In genomic region chr11:76823481-76824028, GRCh38 we compare ENCODE assay signal across 8 cellular contexts. TPM values are rescaled to one million over a fixed set of nuclear protein-coding genes. Genes with fewer than 3 reads are reported as not detected.
DNase-seq lines count a peak whose midpoint lies in the region; ATAC-seq and TF ChIP-seq lines count a peak whose summit lies in the region.
"Had no signal": no experiment of that assay in that cellular context is flagged by ENCODE, and none has a peak within 500 bp of the region (broad histone marks: within the 10 kb centered on the region; RNA-seq: fewer than 3 reads in every experiment).

No MANE protein-coding gene starts in this region.

- BruUV-seq in IMR-90 (replicated peaks; lab: Mats Ljungman, UMichigan) = no TSS peak

- ATAC-seq in IMR-90 (ENCODE audit: low read depth) = peak; percentile 35; the same call in 1 of the 2 replicates
- ATAC-seq in naive thymus-derived CD8-positive, alpha-beta T cell = no peak

- no peak overlapping the region for H2BK5ac ChIP-seq in IMR-90 (ENCODE audit: low read depth, low read length, poor library complexity, severe bottlenecking)

- no peak overlapping the region for H3K56ac ChIP-seq in IMR-90 (ENCODE audit: extremely low read depth, insufficient read depth, low read length)

- CTCF ChIA-PET in IMR-90 (lab: Yijun Ruan, JAX) = no interaction called here

- no peak overlapping the region for H3K18ac ChIP-seq in IMR-90 (ENCODE audit: low read depth, low read length)

- H3K27ac ChIP-seq in IMR-90 (ENCODE audit: insufficient read depth, low read length) (no peak overlapping the region), transverse colon (peak overlapping the region in 3 of 4 donors; percentile 25 to 57 (median 55))
- H3K27ac ChIP-seq: ascending aorta had no signal

- H3K4me2 ChIP-seq in IMR-90 (ENCODE audit: low read depth, low read length) = peak overlapping the region; percentile 35; the same call in 1 of the 2 replicates

- 0 out of 3 replicates have a peak overlapping the region, but pooled peaks have one; percentile 32 for H2BK15ac ChIP-seq in IMR-90 (ENCODE audit: low read depth, low read length)

- DNase-seq in IMR-90 (peak; percentile 76), astrocyte of the cerebellum (ENCODE audit: low read depth) (peak; percentile 51), islet precursor cell (peak; percentile 88), transverse colon (no peak), H7 (no peak)
- DNase-seq in naive thymus-derived CD8-positive, alpha-beta T cell = no peak
- no peak for DNase-seq in stimulated activated CD4-positive, alpha-beta T cell treated with anti-CD3 and anti-CD28 coated beads, Interleukin-4, amount 100 ng/mL, for 24 hours

- H3K4me1 Mint-ChIP-seq in naive thymus-derived CD8-positive, alpha-beta T cell = peaks cover 3 to 17% (median 12%) of the 10 kb centered on the region in 4 donors

- peaks cover 3 to 11% (median 9%) of the 10 kb centered on the region in 5 donors for H3K27me3 Mint-ChIP-seq in naive thymus-derived CD8-positive, alpha-beta T cell

- no peaks in the 10 kb centered on the region for H4K20me1 ChIP-seq in IMR-90 (ENCODE audit: insufficient read depth, low read length)

- H3K4ac ChIP-seq in IMR-90 (ENCODE audit: low read depth, low read length) = no peak overlapping the region

- in situ Hi-C loops in IMR-90 (cut with MboI; ENCODE audit: low sequenced_read_pairs) (no loop called here), astrocyte of the cerebellum (cut with HindIII; ENCODE audit: low sequenced_read_pairs) (no loop called here), transverse colon (cut with MboI; ENCODE audit: low pct_ligation_motif_present in 1 of 4, low pct_unique_long_range_greater_than_20kb in 1 of 4, low sequenced_read_pairs in 3 of 4) (loop anchor here in 2 of 4 donors (25.0 kb wide), 1 partner anchor 214 kb away; the partner anchor contains the start of gene B3GNT6 (in 2 of the 2))

- no peaks in the 10 kb centered on the region for H3K9me3 ChIP-seq in IMR-90 (ENCODE audit: control insufficient read depth, insufficient read depth, low read length)
- H3K9me3 ChIP-seq in transverse colon = no peaks in the 10 kb centered on the region
- H3K9me3 ChIP-seq: ascending aorta had no signal

- no peaks in the 10 kb centered on the region for H3K79me1 ChIP-seq in IMR-90 (ENCODE audit: low read depth in 1 of 2, low read length in 2 of 2)

- H2BK20ac ChIP-seq in IMR-90 (ENCODE audit: low read depth, low read length) = no peak overlapping the region

- dilution Hi-C loops in IMR-90 (cut with HindIII; ENCODE audit: low sequenced_read_pairs, unreplicated experiment) = no loop called here

- peaks cover 5% of the 10 kb centered on the region for H3K9me1 ChIP-seq in IMR-90 (ENCODE audit: insufficient read depth, low read length)

- no peak overlapping the region for H3K9ac ChIP-seq in IMR-90 (ENCODE audit: low read depth, low read length)

- H3K27me3 ChIP-seq in IMR-90 (ENCODE audit: control insufficient read depth, insufficient read depth, low read length) (peaks cover 7% of the 10 kb centered on the region), transverse colon (no peaks in the 10 kb centered on the region), H7 (ENCODE audit: control insufficient read depth, insufficient read depth, low read length) (no peaks in the 10 kb centered on the region)
- H3K27me3 ChIP-seq: ascending aorta had no signal

- no peak overlapping the region for H3K23ac ChIP-seq in IMR-90 (ENCODE audit: low read depth, low read length)

- WGBS in IMR-90 (ENCODE audit: extremely low coverage in 2 of 2, insufficient read length in 1 of 2), 2 experiments = no CpG with 5 or more reads among the region's 9 CpGs
- WGBS in transverse colon (ENCODE audit: low coverage in 1 of 2), 2 donors = 72% methylated on average over 9 of the region's 9 CpGs; no CpG with 5 or more reads in 1 of the 2 donors

- no peak for TF ChIP-seq EP300 in transverse colon (IDR thresholded peaks at IDR 0.05; ENCODE audit: low read depth)

- H4K91ac ChIP-seq in IMR-90 (ENCODE audit: insufficient read depth, low read depth, low read length) = 0 out of 2 replicates have a peak overlapping the region, but pooled peaks have one; percentile 4

- H2BK120ac ChIP-seq in IMR-90 (ENCODE audit: low read depth, low read length) = no peak overlapping the region; the same call in 1 of the 2 replicates

- no peak overlapping the region for H2AK9ac ChIP-seq in IMR-90 (replicated peaks; ENCODE audit: low read depth, low read length, poor library complexity)

- TF ChIP-seq CTCF in IMR-90 (conservative IDR thresholded peaks at IDR 0.05; ENCODE audit: low read depth, low read length) = no peak
- no peak for TF ChIP-seq CTCF in astrocyte of the cerebellum (IDR thresholded peaks at IDR 0.05; ENCODE audit: low read depth, low read length, missing control alignments)
- no peak for TF ChIP-seq CTCF in transverse colon (IDR thresholded peaks at IDR 0.05)

- no peak for TF ChIP-seq POLR2A in IMR-90 (IDR thresholded peaks at IDR 0.05; ENCODE audit: low read depth, low read length)
- TF ChIP-seq POLR2A in transverse colon (IDR thresholded peaks at IDR 0.05) = no peak

- H4K5ac ChIP-seq in IMR-90 (ENCODE audit: low read depth, low read length) = 0 out of 2 replicates have a peak overlapping the region, but pooled peaks have one; percentile 16

- H3K9me3 Mint-ChIP-seq in naive thymus-derived CD8-positive, alpha-beta T cell = peaks cover 0 to 7% (median 0%) of the 10 kb centered on the region in 9 donors

- no peak for TF ChIP-seq RAD21 in IMR-90 (IDR thresholded peaks at IDR 0.05; ENCODE audit: low read length)

- H3K4me3 Mint-ChIP-seq in naive thymus-derived CD8-positive, alpha-beta T cell = no peak overlapping the region

- H3K4me1 ChIP-seq in IMR-90 (ENCODE audit: control insufficient read depth, insufficient read depth, low read length) (peaks cover 3% of the 10 kb centered on the region), transverse colon (peaks cover 0 to 4% (median 1%) of the 10 kb centered on the region in 4 donors)
- H3K4me1 ChIP-seq: ascending aorta had no signal

- POLR2A ChIA-PET in IMR-90 (lab: Charles Lee; ENCODE audit: unreplicated experiment) = no interaction called here
- POLR2A ChIA-PET in naive thymus-derived CD8-positive, alpha-beta T cell (lab: Charles Lee) = no interaction called here

- H3K36me3 Mint-ChIP-seq in naive thymus-derived CD8-positive, alpha-beta T cell = peaks cover 0 to 5% (median 2%) of the 10 kb centered on the region in 3 donors

- H3K4me3 ChIP-seq in IMR-90 (ENCODE audit: insufficient read depth, low read depth, low read length) = no peak overlapping the region
- H3K4me3 ChIP-seq in astrocyte of the cerebellum (ENCODE audit: low read depth, low read length) = no peak overlapping the region
- H3K4me3 ChIP-seq in transverse colon = no peak overlapping the region
- no peak overlapping the region for H3K4me3 ChIP-seq in H7 (ENCODE audit: insufficient read depth, low read depth, low read length)
- H3K4me3 ChIP-seq: ascending aorta had no signal

- no peak overlapping the region for H2AK5ac ChIP-seq in IMR-90 (ENCODE audit: low read depth, low read length)

- no peak overlapping the region for H3K27ac Mint-ChIP-seq in naive thymus-derived CD8-positive, alpha-beta T cell

- H4K8ac ChIP-seq in IMR-90 (ENCODE audit: low read depth in 2 of 2, low read length in 2 of 2) = peak overlapping the region in 1 of 2 experiments; percentile 69; a peak in 2 of 4 replicates

- H3K14ac ChIP-seq in IMR-90 (replicated peaks; ENCODE audit: low read depth, low read length) = no peak overlapping the region

- peak overlapping the region; percentile 76 for H2AFZ ChIP-seq in IMR-90 (replicated peaks; ENCODE audit: low read length, poor library complexity)

- no peaks in the 10 kb centered on the region for H3K36me3 ChIP-seq in IMR-90 (ENCODE audit: control insufficient read depth, insufficient read depth, low read length)
- H3K36me3 ChIP-seq in transverse colon = no peaks in the 10 kb centered on the region
- no peaks in the 10 kb centered on the region for H3K36me3 ChIP-seq in H7 (replicated peaks; ENCODE audit: control insufficient read depth, insufficient read depth, low read length)
- H3K36me3 ChIP-seq: ascending aorta had no signal

- intact Hi-C loops in IMR-90 (cut with micrococcal nuclease) (no loop called here), transverse colon (cut with DNase I; ENCODE audit: low total_unique reads) (no loop called here)

TF ChIP-seq in IMR-90, 13 proteins besides CTCF, POLR2A, EP300 and RAD21:
- no peak for TF ChIP-seq SMC3 (IDR thresholded peaks at IDR 0.05; ENCODE audit: low read depth, low read length)

RNA-seq across cellular contexts. Expression of gene ACER3, which starts 37.2 kb away (rescaled TPM):
- 10.0 and 10.3 TPM in 2 replicates for total RNA-seq in IMR-90 (2012; rRNA removed)
- polyA plus RNA-seq in IMR-90 (2012; rRNA removed) = 3.3 and 3.5 TPM in 2 replicates
- polyA plus RNA-seq in IMR-90 (2012; cell fraction: cytosol; rRNA removed) = 0.74 and 5.6 TPM in 2 replicates
- 2.0 and 5.1 TPM in 2 replicates for polyA plus RNA-seq in IMR-90 (2012; cell fraction: nucleus; rRNA removed; ENCODE audit: low replicate concordance)
- 10 to 100 TPM in 3 of 4 donors, 1 to 10 TPM in 1; 8.8 to 72.2 (median 29.4) TPM for total RNA-seq in transverse colon
- total RNA-seq in naive thymus-derived CD8-positive, alpha-beta T cell = 1 to 10 TPM; 6.4 to 7.8 TPM
- 1 to 10 TPM; 3.1 to 6.3 (median 3.5) TPM for polyA plus RNA-seq in naive thymus-derived CD8-positive, alpha-beta T cell
- total RNA-seq in H7 (2014; rRNA removed; shearing (Covaris generic)) = 6.3 and 8.1 TPM in 2 replicates

RNA-seq across cellular contexts. Expression of gene TSKU, which starts 40.4 kb away (rescaled TPM):
- total RNA-seq in IMR-90 (2012; rRNA removed) = 6.4 and 6.8 TPM in 2 replicates
- polyA plus RNA-seq in IMR-90 (2012; rRNA removed) = 26.6 and 28.7 TPM in 2 replicates
- polyA plus RNA-seq in IMR-90 (2012; cell fraction: cytosol; rRNA removed) = 13.1 and 43.5 TPM in 2 replicates
- polyA plus RNA-seq in IMR-90 (2012; cell fraction: nucleus; rRNA removed; ENCODE audit: low replicate concordance) = 11.3 and 20.6 TPM in 2 replicates
- total RNA-seq in transverse colon = 10 to 100 TPM; 32.0 to 80.7 (median 63.4) TPM
- not detected for total RNA-seq in naive thymus-derived CD8-positive, alpha-beta T cell
- not detected for polyA plus RNA-seq in naive thymus-derived CD8-positive, alpha-beta T cell
- 53.3 and 68.8 TPM in 2 replicates for total RNA-seq in H7 (2014; rRNA removed; shearing (Covaris generic))

Comparison
In these comparisons a context has a peak if more than half of its experiments do, and no peak if none do; other contexts are left out.
1. DNase-seq: peak in IMR-90 (single experiment), astrocyte of the cerebellum (single experiment) and islet precursor cell (single experiment); none in transverse colon (single experiment), naive thymus-derived CD8-positive, alpha-beta T cell (0 of 10), stimulated activated CD4-positive, alpha-beta T cell treated with anti-CD3 and anti-CD28 coated beads, Interleukin-4, amount 100 ng/mL, for 24 hours (single experiment) and H7 (single experiment).